In genomic region chr20:38728237-38728761, GRCh38 we compare ENCODE assay signal across 15 cellular contexts. TPM values are rescaled to one million over a fixed set of nuclear protein-coding genes. Genes with fewer than 3 reads are reported as not detected.
DNase-seq lines count a peak whose midpoint lies in the region; ATAC-seq and TF ChIP-seq lines count a peak whose summit lies in the region.
"Had no signal": no experiment of that assay in that cellular context is flagged by ENCODE, and none has a peak within 500 bp of the region (broad histone marks: within the 10 kb centered on the region; RNA-seq: fewer than 3 reads in every experiment).

No MANE protein-coding gene starts in this region.

- H3K4me1 Mint-ChIP-seq in activated T-helper 17 cell treated with anti-CD3 and anti-CD28 coated beads, Interleukin-2, amount 50 U/mL, for 72 hours, result peaks cover 27% of the 10 kb centered on the region
- peaks cover 43% of the 10 kb centered on the region for H3K4me1 Mint-ChIP-seq in memory B cell

- H3K9ac ChIP-seq in BLaER1 treated with 17β-estradiol and CSF1 and Interleukin-3, amounts not matched to agents 10 nM and 100 nM, result no peak overlapping the region

- H4K20me1 ChIP-seq in BLaER1 treated with 17β-estradiol and CSF1 and Interleukin-3, amounts not matched to agents 10 nM and 100 nM, result peaks cover 0 to 81% (median 70%) of the 10 kb centered on the region in 11 experiments; a peak in 19 of 22 replicates

- DNase-seq in GM13976 (ENCODE audit: low spot score) (peak; percentile 24), memory B cell (ENCODE audit: low spot score in 2 of 2) (no peak), ureter (ENCODE audit: low spot score) (no peak), NCI-H2081 treated with DMSO at 0.1 percent for 48 hours (lab: John Stamatoyannopoulos, UW) (no peak), LoVo (ENCODE audit: low spot score) (no peak), NCI-H1930 (lab: John Stamatoyannopoulos, UW) (no peak)
- DNase-seq: GDM1; lower lobe of right lung; NCI-H2171; stimulated activated CD4-positive, alpha-beta T cell treated with anti-CD3 and anti-CD28 coated beads, Interleukin-2, amount 100 ng/mL, for 48 hours had no signal

- peaks cover 10% of the 10 kb centered on the region for H3K36me3 Mint-ChIP-seq in activated T-helper 17 cell treated with anti-CD3 and anti-CD28 coated beads, Interleukin-2, amount 50 U/mL, for 72 hours (ENCODE audit: low read depth)
- H3K36me3 Mint-ChIP-seq in memory B cell, result peaks cover 11% of the 10 kb centered on the region

- no peaks in the 10 kb centered on the region for H3K36me3 ChIP-seq in BLaER1 treated with 17β-estradiol and CSF1 and Interleukin-3, amounts not matched to agents 10 nM and 100 nM
- H3K36me3 ChIP-seq: lower lobe of right lung had no signal

- peak overlapping the region in 7 of 10 experiments; percentile 21 to 41 (median 33); a peak in 7 of 20 replicates for H3K4me3 ChIP-seq in BLaER1 treated with 17β-estradiol and CSF1 and Interleukin-3, amounts not matched to agents 10 nM and 100 nM
- H3K4me3 ChIP-seq: lower lobe of right lung had no signal

- peak overlapping the region in 9 of 11 experiments; percentile 49 to 99 (median 92); a peak in 16 of 22 replicates for H3K4me2 ChIP-seq in BLaER1 treated with 17β-estradiol and CSF1 and Interleukin-3, amounts not matched to agents 10 nM and 100 nM

- no peaks in the 10 kb centered on the region for H3K9me3 Mint-ChIP-seq in activated T-helper 17 cell treated with anti-CD3 and anti-CD28 coated beads, Interleukin-2, amount 50 U/mL, for 72 hours
- peaks cover 1% of the 10 kb centered on the region for H3K9me3 Mint-ChIP-seq in memory B cell

- H3K27ac ChIP-seq in BLaER1 treated with 17β-estradiol and CSF1 and Interleukin-3, amounts not matched to agents 10 nM and 100 nM, result no peak overlapping the region
- H3K27ac ChIP-seq: lower lobe of right lung had no signal

- in situ Hi-C loops in GM13976 (cut with MboI; ENCODE audit: low sequenced_read_pairs, unreplicated experiment), result no loop called here

- no peak for TF ChIP-seq CTCF in GM13976 (IDR thresholded peaks at IDR 0.05; ENCODE audit: borderline replicate concordance, control extremely low read depth, extremely low read depth, insufficient read depth, missing control alignments)

- peaks cover 65% of the 10 kb centered on the region for H3K27me3 Mint-ChIP-seq in activated T-helper 17 cell treated with anti-CD3 and anti-CD28 coated beads, Interleukin-2, amount 50 U/mL, for 72 hours
- H3K27me3 Mint-ChIP-seq in memory B cell, result peaks cover 58% of the 10 kb centered on the region

- no peak overlapping the region for H3K27ac Mint-ChIP-seq in activated T-helper 17 cell treated with anti-CD3 and anti-CD28 coated beads, Interleukin-2, amount 50 U/mL, for 72 hours
- H3K27ac Mint-ChIP-seq in memory B cell, result peak overlapping the region; percentile 86
- H3K27ac Mint-ChIP-seq: progenitor cell of endocrine pancreas had no signal

- ATAC-seq in activated T-helper 17 cell treated with anti-CD3 and anti-CD28 coated beads, Interleukin-2, amount 50 U/mL, for 72 hours (replicated peaks), result no peak
- ATAC-seq in memory B cell (ENCODE audit: low read depth), result no peak
- ATAC-seq: lower lobe of right lung had no signal

- H3K27me3 ChIP-seq in BLaER1 treated with 17β-estradiol and CSF1 and Interleukin-3, amounts not matched to agents 10 nM and 100 nM, result peaks cover 81 to 91% (median 86%) of the 10 kb centered on the region in 11 experiments

- peak overlapping the region; percentile 50 for H3K4me3 Mint-ChIP-seq in activated T-helper 17 cell treated with anti-CD3 and anti-CD28 coated beads, Interleukin-2, amount 50 U/mL, for 72 hours
- no peak overlapping the region for H3K4me3 Mint-ChIP-seq in memory B cell

- H3K9me3 ChIP-seq in BLaER1 treated with 17β-estradiol and CSF1 and Interleukin-3, amounts not matched to agents 10 nM and 100 nM (replicated peaks in 1 of 11), result peaks cover 10 to 13% (median 12%) of the 10 kb centered on the region in 11 experiments; a peak in 18 of 22 replicates
- H3K9me3 ChIP-seq: lower lobe of right lung had no signal

- peaks cover 47 to 86% (median 80%) of the 10 kb centered on the region in 10 experiments for H3K4me1 ChIP-seq in BLaER1 treated with 17β-estradiol and CSF1 and Interleukin-3, amounts not matched to agents 10 nM and 100 nM

RNA-seq across cellular contexts. Expression of gene SLC32A1, which starts 4.0 kb away (rescaled TPM):
- total RNA-seq in activated T-helper 17 cell treated with anti-CD3 and anti-CD28 coated beads, Interleukin-2, amount 50 U/mL, for 72 hours, result under 1 TPM in 1 of 2 donors, not detected in 1; 0.11 TPM
- total RNA-seq in ureter, result not detected
- total RNA-seq: LHCN-M2, lower lobe of right lung, OCI-LY7, progenitor cell of endocrine pancreas had no signal

RNA-seq across cellular contexts. Expression of gene ACTR5, which starts 20.0 kb away (rescaled TPM):
- 10 to 100 TPM in 1 of 2 donors, 1 to 10 TPM in 1; 9.9 to 10.4 TPM for total RNA-seq in activated T-helper 17 cell treated with anti-CD3 and anti-CD28 coated beads, Interleukin-2, amount 50 U/mL, for 72 hours
- 8.9 TPM for total RNA-seq in ureter
